Comparison of ENCODE assay signal across 37 cellular contexts in genomic region chrX:17828156-17828555, GRCh38. TPM values are rescaled to one million over a fixed set of nuclear protein-coding genes. Genes with fewer than 3 reads are reported as not detected.
"Had no signal": no experiment of that assay in that cellular context is flagged by ENCODE, and none has a peak within 500 bp of the region (broad histone marks: within the 10 kb centered on the region; RNA-seq: fewer than 3 reads in every experiment).

No MANE protein-coding gene starts in this region.

- H3K4me3 Mint-ChIP-seq: activated CD4-positive, alpha-beta memory T cell treated with anti-CD3 and anti-CD28 coated beads for 36 hours; activated CD4-positive, alpha-beta T cell treated with anti-CD3 and anti-CD28 coated beads for 36 hours; activated naive CD4-positive, alpha-beta T cell treated with anti-CD3 and anti-CD28 coated beads, Interleukin-2, amount 10 ng/mL, durations not matched to agents 7 days and 5 days; activated naive CD8-positive, alpha-beta T cell; activated naive CD8-positive, alpha-beta T cell treated with anti-CD3 and anti-CD28 coated beads, Interleukin-2, amount 50 U/mL, for 24 hours; activated T-cell treated with anti-CD3 and anti-CD28 coated beads, Interleukin-2, amount 50 U/mL, for 4 hours; activated T-helper 1 cell treated with anti-CD3 and anti-CD28 coated beads, Interleukin-12 subunit alpha, Interleukin-12 subunit beta, Interleukin-2, Interleukin-4 antibody, amounts not matched to agents 30 ng/mL and 10 ng/mL and 1 ng/mL, durations not matched to agents 14 hours and 24 hours and 36 hours; central memory CD8-positive, alpha-beta T cell; T-helper 1 cell treated with Interleukin-12 subunit alpha and Interleukin-12 subunit beta and Interleukin-4 antibody, amounts not matched to agents 30 μg/mL and 1 μg/mL, for 36 hours; T-helper 2 cell treated with Interferon-gamma antibody and Interleukin-4, amounts not matched to agents 5 μg/mL and 100 μg/mL, for 36 hours; WTC11 had no signal

- H3K36me3 Mint-ChIP-seq: activated CD4-positive, alpha-beta memory T cell treated with anti-CD3 and anti-CD28 coated beads for 36 hours; activated naive CD4-positive, alpha-beta T cell treated with anti-CD3 and anti-CD28 coated beads, Interleukin-2, amount 10 ng/mL, durations not matched to agents 7 days and 5 days; activated naive CD8-positive, alpha-beta T cell had no signal

- H3K4me3 ChIP-seq: cardiac muscle cell, SJSA1 had no signal

- H3K36me3 ChIP-seq: cardiac muscle cell, SJSA1 had no signal

- H3K27ac Mint-ChIP-seq: activated CD4-positive, alpha-beta memory T cell treated with anti-CD3 and anti-CD28 coated beads for 36 hours; activated CD4-positive, alpha-beta T cell treated with anti-CD3 and anti-CD28 coated beads for 36 hours; activated naive CD4-positive, alpha-beta T cell treated with anti-CD3 and anti-CD28 coated beads, Interleukin-2, amount 10 ng/mL, durations not matched to agents 7 days and 5 days; activated naive CD8-positive, alpha-beta T cell; activated naive CD8-positive, alpha-beta T cell treated with anti-CD3 and anti-CD28 coated beads, Interleukin-2, amount 50 U/mL, for 24 hours; activated T-helper 1 cell treated with anti-CD3 and anti-CD28 coated beads, Interleukin-12 subunit alpha, Interleukin-12 subunit beta, Interleukin-2, Interleukin-4 antibody, amounts not matched to agents 30 ng/mL and 10 ng/mL and 1 ng/mL, durations not matched to agents 14 hours and 24 hours and 36 hours; T-helper 1 cell treated with Interleukin-12 subunit alpha and Interleukin-12 subunit beta and Interleukin-4 antibody, amounts not matched to agents 30 μg/mL and 1 μg/mL, for 36 hours; T-helper 2 cell treated with Interferon-gamma antibody and Interleukin-4, amounts not matched to agents 5 μg/mL and 100 μg/mL, for 36 hours; WTC11 had no signal

- H3K4me1 Mint-ChIP-seq: activated CD4-positive, alpha-beta T cell treated with anti-CD3 and anti-CD28 coated beads for 36 hours; activated naive CD4-positive, alpha-beta T cell treated with anti-CD3 and anti-CD28 coated beads, Interleukin-2, amount 10 ng/mL, durations not matched to agents 7 days and 5 days; activated naive CD8-positive, alpha-beta T cell treated with anti-CD3 and anti-CD28 coated beads, Interleukin-2, amount 50 U/mL, for 24 hours; central memory CD8-positive, alpha-beta T cell had no signal

- H3K9me3 Mint-ChIP-seq: activated CD4-positive, alpha-beta memory T cell treated with anti-CD3 and anti-CD28 coated beads for 36 hours; activated naive CD4-positive, alpha-beta T cell treated with anti-CD3 and anti-CD28 coated beads, Interleukin-2, amount 10 ng/mL, durations not matched to agents 7 days and 5 days; activated T-cell treated with anti-CD3 and anti-CD28 coated beads, Interleukin-2, amount 50 U/mL, for 4 hours; activated T-helper 1 cell treated with anti-CD3 and anti-CD28 coated beads, Interleukin-12 subunit alpha, Interleukin-12 subunit beta, Interleukin-2, Interleukin-4 antibody, amounts not matched to agents 30 ng/mL and 10 ng/mL and 1 ng/mL, durations not matched to agents 14 hours and 24 hours and 36 hours; central memory CD8-positive, alpha-beta T cell; T-helper 1 cell treated with Interleukin-12 subunit alpha and Interleukin-12 subunit beta and Interleukin-4 antibody, amounts not matched to agents 30 μg/mL and 1 μg/mL, for 36 hours; T-helper 2 cell treated with Interferon-gamma antibody and Interleukin-4, amounts not matched to agents 5 μg/mL and 100 μg/mL, for 36 hours had no signal

- H3K27me3 Mint-ChIP-seq: activated CD4-positive, alpha-beta memory T cell treated with anti-CD3 and anti-CD28 coated beads for 36 hours; activated CD4-positive, alpha-beta T cell treated with anti-CD3 and anti-CD28 coated beads for 36 hours; activated naive CD4-positive, alpha-beta T cell treated with anti-CD3 and anti-CD28 coated beads, Interleukin-2, amount 10 ng/mL, durations not matched to agents 7 days and 5 days; activated naive CD8-positive, alpha-beta T cell; activated naive CD8-positive, alpha-beta T cell treated with anti-CD3 and anti-CD28 coated beads, Interleukin-2, amount 50 U/mL, for 24 hours; central memory CD8-positive, alpha-beta T cell had no signal

- H3K4me1 ChIP-seq: SJSA1 had no signal

- DNase-seq: activated CD4-positive, alpha-beta memory T cell treated with anti-CD3 and anti-CD28 coated beads for 36 hours; activated CD4-positive, alpha-beta T cell treated with anti-CD3 and anti-CD28 coated beads for 36 hours; activated CD4-positive, alpha-beta T cell treated with anti-CD3 and anti-CD28 coated beads, Interleukin-2, amount 50 U/mL, for 1 hour; activated CD8-positive, alpha-beta memory T cell treated with anti-CD3 and anti-CD28 coated beads, Interleukin-2, amount 50 U/mL, for 4 hours; activated naive CD4-positive, alpha-beta T cell treated with anti-CD3 and anti-CD28 coated beads, Interleukin-2, amount 10 ng/mL, durations not matched to agents 7 days and 5 days; activated naive CD8-positive, alpha-beta T cell treated with anti-CD3 and anti-CD28 coated beads, Interleukin-2, amount 50 U/mL, for 24 hours; activated T-cell treated with anti-CD3 and anti-CD28 coated beads for 4 hours; activated T-cell treated with anti-CD3 and anti-CD28 coated beads, Interleukin-2, amount 50 U/mL, for 4 hours; amniotic stem cell; aorta; Karpas-422; KBM-7; NCI-H1048; NCI-H1105 treated with DMSO at 0.1 percent for 48 hours; NCI-H1436; NCI-H1694; NCI-H1930; NCI-H2081 treated with DMSO at 0.1 percent for 48 hours; NCI-H226; NCI-H446 treated with DMSO at 0.1 percent for 48 hours; NCI-H524; NCI-H69; NCI-H82; SHP77 treated with DMSO at 0.1 percent for 48 hours; SK-N-SH had no signal

- H3K27me3 ChIP-seq: cardiac muscle cell, SJSA1 had no signal

- ATAC-seq: activated CD4-positive, alpha-beta T cell treated with anti-CD3 and anti-CD28 coated beads for 36 hours; activated CD4-positive, CD25-positive, alpha-beta regulatory T cell treated with anti-CD3 and anti-CD28 coated beads, Interleukin-2, amount 50 U/mL, for 24 hours; activated naive CD8-positive, alpha-beta T cell treated with anti-CD3 and anti-CD28 coated beads, Interleukin-2, amount 50 U/mL, for 24 hours; activated T-cell treated with anti-CD3 and anti-CD28 coated beads, Interleukin-2, amount 50 U/mL, for 4 hours; Panc1; WTC11 had no signal

- H3K27ac ChIP-seq: cardiac muscle cell, SJSA1 had no signal

- H3K9me3 ChIP-seq: SJSA1, SK-N-SH had no signal

RNA-seq across cellular contexts. Expression of gene RAI2, which starts 32.9 kb away (rescaled TPM):
- total RNA-seq: MCF 10A, RPMI7951 had no signal
